18 cellular contexts compared by ENCODE assay signal in genomic region chr21:25586242-25586805, GRCh38.
"Had no signal": no experiment of that assay in that cellular context is flagged by ENCODE, and none has a peak within 500 bp of the region (broad histone marks: within the 10 kb centered on the region; RNA-seq: fewer than 3 reads in every experiment).

No MANE protein-coding gene starts in this region.

- H3K9me3 ChIP-seq: body of pancreas, esophagus squamous epithelium, transverse colon, vagina had no signal

- DNase-seq: activated CD8-positive, alpha-beta memory T cell treated with anti-CD3 and anti-CD28 coated beads, Interleukin-2, amount 50 U/mL, for 48 hours; activated naive CD4-positive, alpha-beta T cell treated with anti-CD3 and anti-CD28 coated beads, Interleukin-2, amount 50 U/mL, for 16 hours; amygdala; body of pancreas; caudate nucleus; effector CD4-positive, alpha-beta T cell; esophagus squamous epithelium; islet precursor cell; posterior cingulate gyrus; retina; stimulated activated CD4-positive, alpha-beta T cell treated with anti-CD3 and anti-CD28 coated beads, Interleukin-12 subunit alpha, Interleukin-12 subunit beta, amount 100 ng/mL, for 4 hours; stimulated activated CD4-positive, alpha-beta T cell treated with anti-CD3 and anti-CD28 coated beads, Interleukin-2, amount 100 ng/mL, for 24 hours; substantia nigra; transverse colon had no signal

- H3K27ac ChIP-seq: body of pancreas, coronary artery, esophagus squamous epithelium, hepatocyte, transverse colon, vagina, VCaP had no signal

- H3K4me1 ChIP-seq: body of pancreas, esophagus squamous epithelium, transverse colon, vagina had no signal

- H3K79me2 ChIP-seq: hepatocyte had no signal

- H3K4me3 ChIP-seq: body of pancreas, coronary artery, esophagus squamous epithelium, hepatocyte, transverse colon, vagina had no signal

- ATAC-seq: body of pancreas had no signal

- H2AFZ ChIP-seq: hepatocyte had no signal

- H3K27me3 ChIP-seq: body of pancreas, esophagus squamous epithelium, hepatocyte, transverse colon, vagina had no signal

- H3K4me2 ChIP-seq: hepatocyte had no signal
